In the genomic region with DNA sequence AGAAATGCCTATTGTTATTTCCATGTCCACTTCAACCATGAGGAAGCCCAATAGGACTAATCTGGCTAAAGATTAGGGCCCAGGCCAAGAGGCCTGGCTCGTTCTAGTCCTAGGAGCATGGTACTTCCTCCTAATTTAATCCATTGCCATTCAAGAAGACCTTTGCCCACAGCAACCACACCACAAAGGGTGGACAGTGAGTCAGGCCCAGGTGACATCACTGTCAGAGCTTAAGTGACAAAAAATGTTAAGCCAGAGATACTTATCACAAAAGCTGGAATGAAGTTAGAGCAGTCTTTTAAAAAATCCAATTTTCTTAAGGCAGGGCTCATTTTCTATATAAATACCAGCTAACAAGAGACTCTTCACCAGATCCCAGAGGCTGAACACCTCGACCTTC, we compare ENCODE assay signal across 22 cellular contexts. TPM values are rescaled to one million over a fixed set of nuclear protein-coding genes. Genes with fewer than 3 reads are reported as not detected.
A peak's percentile ranks its signal among the peaks of the same experiment; 100 is the strongest.
DNase-seq lines count a peak whose midpoint lies in the region; ATAC-seq, FAIRE-seq and TF ChIP-seq lines count a peak whose summit lies in the region.
"Had no signal": no experiment of that assay in that cellular context is flagged by ENCODE, and none has a peak within 500 bp of the region (broad histone marks: within the 10 kb centered on the region; RNA-seq: fewer than 3 reads in every experiment).

SPRR3 (plus strand) TSS at position 368 of the 400 bp plus-strand sequence. CDS start 1,272 bp downstream, outside the sequence.

- H3K27me3 Mint-ChIP-seq in MCF 10A (ENCODE audit: insufficient read depth, unreplicated experiment) = no peaks in the 10 kb centered on the region

- peak within 1 kb of the TSS; percentile 0 for H3K27ac Mint-ChIP-seq in MCF 10A (ENCODE audit: low read depth, unreplicated experiment)
- H3K27ac Mint-ChIP-seq: IgD-negative memory B cell had no signal

- H3K36me3 Mint-ChIP-seq in MCF 10A (ENCODE audit: insufficient read depth, unreplicated experiment) = no peaks in the 10 kb centered on the region

- H3K4me3 ChIP-seq in breast epithelium = no peak within 1 kb of the TSS
- H3K4me3 ChIP-seq in bronchial epithelial cell (ENCODE audit: low read depth, low read length) = no peak within 1 kb of the TSS
- H3K4me3 ChIP-seq in vagina = peak within 1 kb of the TSS in 1 of 2 donors; percentile 13
- H3K4me3 ChIP-seq in foreskin fibroblast (ENCODE audit: low read depth in 1 of 2, low read length in 2 of 2) = no peak within 1 kb of the TSS

- H3K27me3 ChIP-seq in breast epithelium (no peaks in the 10 kb centered on the region), bronchial epithelial cell (ENCODE audit: control insufficient read depth, insufficient read depth, low read length) (no peaks in the 10 kb centered on the region), vagina (no peaks in the 10 kb centered on the region)

- CTCF ChIA-PET in MCF 10A (lab: Yijun Ruan, JAX) = interaction anchor here (0.6 to 0.9 kb wide), 2 partner anchors 29 to 31 kb away, joined by 3 read pairs; no protein-coding TSS in a partner anchor

- DNase-seq in MCF 10A (ENCODE audit: unreplicated experiment) (no peak), breast epithelium (ENCODE audit: low spot score in 2 of 2) (no peak), bronchial epithelial cell (ENCODE audit: low read depth) (no peak), kidney tubule cell (ENCODE audit: low spot score) (peak; percentile 1), vagina (ENCODE audit: extremely low spot score in 2 of 2) (no peak), foreskin fibroblast (no peak)
- no peak for DNase-seq in effector CD8-positive, alpha-beta T cell (lab: John Stamatoyannopoulos, UW)
- DNase-seq: AML-193, DMS 273 treated with DMSO at 0.1 percent for 48 hours, DND-41, H9, Kasumi-1, NCI-H1105 treated with DMSO at 0.1 percent for 48 hours, NCI-H1694, NCI-H748 treated with DMSO at 0.1 percent for 48 hours had no signal

- POLR2A ChIA-PET in MCF 10A (lab: Yijun Ruan, JAX) = interaction anchor here (0.6 kb wide), 1 partner anchor 45 kb away, joined by 3 read pairs; no protein-coding TSS in a partner anchor

- no peak for FAIRE-seq in bronchial epithelial cell (lab: Jason Lieb, UNC)
- FAIRE-seq: HTR-8/SVneo had no signal

- no peak for TF ChIP-seq CTCF in MCF 10A (IDR thresholded peaks at IDR 0.05; ENCODE audit: unreplicated experiment)
- TF ChIP-seq CTCF in breast epithelium (IDR thresholded peaks at IDR 0.05) = no peak
- no peak for TF ChIP-seq CTCF in bronchial epithelial cell (IDR thresholded peaks at IDR 0.05; ENCODE audit: insufficient read depth, low read length, severe bottlenecking)
- no peak for TF ChIP-seq CTCF in vagina (IDR thresholded peaks at IDR 0.05)
- no peak for TF ChIP-seq CTCF in foreskin fibroblast (IDR thresholded peaks at IDR 0.05; ENCODE audit: low read depth, low read length)

- BruUV-seq in MCF 10A (replicated peaks; lab: Mats Ljungman, UMichigan) = no TSS peak

- H3K4me1 ChIP-seq in breast epithelium (no peaks in the 10 kb centered on the region), vagina (no peaks in the 10 kb centered on the region)

- no peaks in the 10 kb centered on the region for H3K36me3 ChIP-seq in breast epithelium
- no peaks in the 10 kb centered on the region for H3K36me3 ChIP-seq in bronchial epithelial cell (ENCODE audit: control insufficient read depth, insufficient read depth, low read length)
- no peaks in the 10 kb centered on the region for H3K36me3 ChIP-seq in vagina

- ATAC-seq in HG02623 (IDR thresholded peaks at IDR 0.05; ENCODE audit: unreplicated experiment) = no peak

- no peaks in the 10 kb centered on the region for H3K9me3 Mint-ChIP-seq in MCF 10A (ENCODE audit: unreplicated experiment)
- H3K9me3 Mint-ChIP-seq: IgD-negative memory B cell had no signal

- intact Hi-C loops in MCF 10A (cut with micrococcal nuclease) (no loop called here), breast epithelium (cut with DNase I; ENCODE audit: low total_unique reads) (no loop called here), vagina (cut with DNase I) (no loop called here)

- H3K9me3 ChIP-seq in breast epithelium (no peaks in the 10 kb centered on the region), vagina (no peaks in the 10 kb centered on the region)

- H3K27ac ChIP-seq in breast epithelium (no peak within 1 kb of the TSS), vagina (no peak within 1 kb of the TSS)
- H3K27ac ChIP-seq: 22Rv1, HL-60 had no signal

- H3K4me1 Mint-ChIP-seq in MCF 10A (ENCODE audit: insufficient read depth, unreplicated experiment) = peaks cover 16% of the 10 kb centered on the region
- H3K4me1 Mint-ChIP-seq: IgD-negative memory B cell had no signal

- no peak within 1 kb of the TSS for H3K4me3 Mint-ChIP-seq in MCF 10A (ENCODE audit: unreplicated experiment)
- H3K4me3 Mint-ChIP-seq: H9, IgD-negative memory B cell had no signal

- TF ChIP-seq POLR2A in breast epithelium (IDR thresholded peaks at IDR 0.05) = no peak
- TF ChIP-seq POLR2A in vagina (IDR thresholded peaks at IDR 0.05) = no peak

RNA-seq across cellular contexts. Expression of gene SPRR3, which starts in this region (rescaled TPM):
- total RNA-seq in MCF 10A (2022) (not detected in 2 replicates), breast epithelium (not detected), bronchial epithelial cell (136 and 342 TPM in 2 replicates), vagina (1,163 TPM)
- total RNA-seq: G401, H9, NCI-H460 had no signal

Comparison
In these comparisons a context has a peak if more than half of its experiments do, and no peak if none do; other contexts are left out.
1. RNA of gene SPRR3 (total RNA-seq): 1,163 TPM in vagina (single experiment) and 136 to 342 TPM in bronchial epithelial cell; not detected in MCF 10A and not detected in breast epithelium; every median in the first group is over 100 times any median in the second.